ENCODE assay signal across 1 cellular context in genomic region chr16:47144559-47144877, GRCh38.
TF ChIP-seq lines count a peak whose summit lies in the region.

No MANE protein-coding gene starts in this region.

TF ChIP-seq in GM23338, 12 proteins besides CTCF, POLR2A, EP300 and RAD21 (continued from another document):
- no peak for TF ChIP-seq REST (IDR thresholded peaks at IDR 0.05; ENCODE audit: unreplicated experiment)
- no peak for TF ChIP-seq EZH2 (IDR thresholded peaks at IDR 0.05; ENCODE audit: low read depth, unreplicated experiment)
- no peak for TF ChIP-seq STAT1 (IDR thresholded peaks at IDR 0.05; ENCODE audit: unreplicated experiment)
